15 cellular contexts compared by ENCODE assay signal in the genomic region with DNA sequence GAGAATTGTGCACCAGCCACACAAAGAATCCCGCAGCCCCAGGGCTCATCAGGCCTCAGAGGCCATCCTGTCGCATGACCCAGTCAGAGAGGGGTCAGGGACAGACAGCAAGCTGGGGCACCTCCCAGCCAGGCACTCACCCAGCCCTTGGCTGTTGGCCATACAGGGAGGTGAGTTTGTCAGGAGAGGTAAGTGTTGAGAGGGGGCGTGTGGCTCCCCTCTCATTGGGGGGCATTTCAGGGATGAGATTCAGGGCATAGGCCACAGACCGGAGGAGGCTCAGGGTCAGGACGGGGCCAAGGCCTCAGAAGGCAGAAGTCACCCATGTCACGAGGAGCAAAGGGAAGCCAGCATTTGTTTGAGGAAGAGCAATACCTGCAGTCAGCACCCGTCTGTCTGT. TPM values are rescaled to one million over a fixed set of nuclear protein-coding genes. Genes with fewer than 3 reads are reported as not detected.
DNase-seq lines count a peak whose midpoint lies in the region; ATAC-seq and TF ChIP-seq lines count a peak whose summit lies in the region.
"Had no signal": no experiment of that assay in that cellular context is flagged by ENCODE, and none has a peak within 500 bp of the region (broad histone marks: within the 10 kb centered on the region; RNA-seq: fewer than 3 reads in every experiment).

No MANE protein-coding gene starts in this region.

- H3K9me3 ChIP-seq in BLaER1 treated with 17β-estradiol and CSF1 and Interleukin-3, amounts not matched to agents 10 nM and 100 nM (replicated peaks in 1 of 11): peaks cover 0 to 17% (median 0%) of the 10 kb centered on the region in 11 experiments; a peak in 8 of 22 replicates
- H3K9me3 ChIP-seq in endodermal cell (ENCODE audit: control insufficient read depth, low read length): no peaks in the 10 kb centered on the region
- H3K9me3 ChIP-seq in neutrophil: no peaks in the 10 kb centered on the region

- peak overlapping the region in 1 of 10 experiments; percentile 4; a peak in 1 of 20 replicates for H3K4me3 ChIP-seq in BLaER1 treated with 17β-estradiol and CSF1 and Interleukin-3, amounts not matched to agents 10 nM and 100 nM
- no peak overlapping the region for H3K4me3 ChIP-seq in HL-60 (replicated peaks; ENCODE audit: insufficient read depth, low read length)
- no peak overlapping the region for H3K4me3 ChIP-seq in endodermal cell (ENCODE audit: low read length)
- peak overlapping the region; percentile 12 to 56 for H3K4me3 ChIP-seq in neutrophil (ENCODE audit: low read depth in 1 of 2, low read length in 1 of 2)
- H3K4me3 ChIP-seq: PC-9 had no signal

- peak overlapping the region; percentile 0 to 72 (median 45); a peak in 17 of 22 replicates for H3K9ac ChIP-seq in BLaER1 treated with 17β-estradiol and CSF1 and Interleukin-3, amounts not matched to agents 10 nM and 100 nM
- H3K9ac ChIP-seq in endodermal cell (ENCODE audit: extremely low read depth, low read length, poor library complexity, severe bottlenecking): no peak overlapping the region
- H3K9ac ChIP-seq: KMS-11, parathyroid adenoma had no signal

- H3K4me1 ChIP-seq in BLaER1 treated with 17β-estradiol and CSF1 and Interleukin-3, amounts not matched to agents 10 nM and 100 nM: peaks cover 85 to 100% (median 90%) of the 10 kb centered on the region in 10 experiments
- H3K4me1 ChIP-seq in endodermal cell (ENCODE audit: control insufficient read depth, insufficient read depth, low read length) (no peaks in the 10 kb centered on the region), neutrophil (ENCODE audit: control insufficient read depth in 1 of 2, insufficient read depth in 1 of 2, low read depth in 1 of 2, low read length in 1 of 2) (peaks cover 79 to 91% of the 10 kb centered on the region in 2 experiments)
- H3K4me1 ChIP-seq: parathyroid adenoma had no signal

- no peaks in the 10 kb centered on the region for H3K27me3 Mint-ChIP-seq in endodermal cell (ENCODE audit: insufficient read depth)

- H3K27ac ChIP-seq in BLaER1 treated with 17β-estradiol and CSF1 and Interleukin-3, amounts not matched to agents 10 nM and 100 nM: peak overlapping the region; percentile 1 to 65 (median 47); a peak in 15 of 22 replicates
- peak overlapping the region; percentile 46 for H3K27ac ChIP-seq in HL-60 (replicated peaks)
- H3K27ac ChIP-seq in endodermal cell (ENCODE audit: low read depth, low read length): no peak overlapping the region
- H3K27ac ChIP-seq in neutrophil: peak overlapping the region; percentile 97
- H3K27ac ChIP-seq: KMS-11, parathyroid adenoma, PC-9 had no signal

- no peaks in the 10 kb centered on the region for H3K27me3 ChIP-seq in BLaER1 treated with 17β-estradiol and CSF1 and Interleukin-3, amounts not matched to agents 10 nM and 100 nM
- H3K27me3 ChIP-seq in HL-60 (ENCODE audit: insufficient read depth, poor library complexity, severe bottlenecking) (no peaks in the 10 kb centered on the region), endodermal cell (ENCODE audit: control insufficient read depth, insufficient read depth, low read length, poor library complexity, severe bottlenecking) (no peaks in the 10 kb centered on the region), neutrophil (no peaks in the 10 kb centered on the region)

- peak in 1 of 2 experiments; percentile 45 for DNase-seq in HL-60 (ENCODE audit: low read depth in 1 of 2, low spot score in 1 of 2)
- DNase-seq in endodermal cell: no peak
- no peak for DNase-seq in NCI-H226
- DNase-seq: activated CD4-positive, alpha-beta T cell treated with anti-CD3 and anti-CD28 coated beads for 1 hour; dermis blood vessel endothelial cell; NCI-H1417; NCI-H510A; PC-9 had no signal

- no peaks in the 10 kb centered on the region for H3K9me3 Mint-ChIP-seq in endodermal cell

- peak overlapping the region; percentile 19 for H3K27ac Mint-ChIP-seq in endodermal cell

- H3K4me3 Mint-ChIP-seq in endodermal cell: no peak overlapping the region

- TF ChIP-seq CTCF in HL-60 (IDR thresholded peaks at IDR 0.05; ENCODE audit: insufficient read depth, low read length): no peak
- no peak for TF ChIP-seq CTCF in endodermal cell (conservative IDR thresholded peaks at IDR 0.05)
- TF ChIP-seq CTCF in neutrophil (IDR thresholded peaks at IDR 0.05): peak; percentile 19

- peaks cover 35% of the 10 kb centered on the region for H3K36me3 Mint-ChIP-seq in endodermal cell (ENCODE audit: low read depth)

- 92 to 98% methylated on average over 7 of the region's 7 CpGs for WGBS in endodermal cell (ENCODE audit: insufficient coverage in 1 of 2, insufficient read length in 1 of 2), 2 experiments

- peaks cover 8 to 100% (median 84%) of the 10 kb centered on the region in 11 experiments; a peak in 21 of 22 replicates for H4K20me1 ChIP-seq in BLaER1 treated with 17β-estradiol and CSF1 and Interleukin-3, amounts not matched to agents 10 nM and 100 nM

- ATAC-seq in HG03442 (IDR thresholded peaks at IDR 0.05; ENCODE audit: unreplicated experiment) (no peak), GM19452 (IDR thresholded peaks at IDR 0.05; ENCODE audit: unreplicated experiment) (no peak), HG02970 (IDR thresholded peaks at IDR 0.05; ENCODE audit: low FRiP score, unreplicated experiment) (no peak)

- peak overlapping the region; percentile 57 to 99 (median 71) for H3K4me2 ChIP-seq in BLaER1 treated with 17β-estradiol and CSF1 and Interleukin-3, amounts not matched to agents 10 nM and 100 nM
- H3K4me2 ChIP-seq: KMS-11, PC-9 had no signal

- H3K4me1 Mint-ChIP-seq in endodermal cell: peaks cover 21% of the 10 kb centered on the region

- H3K36me3 ChIP-seq in BLaER1 treated with 17β-estradiol and CSF1 and Interleukin-3, amounts not matched to agents 10 nM and 100 nM: peaks cover 55 to 74% (median 63%) of the 10 kb centered on the region in 11 experiments
- H3K36me3 ChIP-seq in endodermal cell (ENCODE audit: control insufficient read depth, insufficient read depth, low read length) (peaks cover 6% of the 10 kb centered on the region), neutrophil (peaks cover 5% of the 10 kb centered on the region)

RNA-seq across cellular contexts. Expression of gene MYO9B, which starts 37.1 kb away (rescaled TPM):
- 10 to 100 TPM; 79.4 to 96.8 TPM for total RNA-seq in endodermal cell
- 92.6 TPM for polyA plus RNA-seq in endodermal cell (2013, experiment 1 of 2)
- 90.7 TPM for polyA plus RNA-seq in endodermal cell (2013, experiment 2 of 2)

RNA-seq across cellular contexts. Expression of gene HAUS8, which starts 37.4 kb away (rescaled TPM):
- 10 to 100 TPM; 19.4 to 19.9 TPM for total RNA-seq in endodermal cell
- polyA plus RNA-seq in endodermal cell (2013, experiment 1 of 2): 26.3 TPM
- 17.7 TPM for polyA plus RNA-seq in endodermal cell (2013, experiment 2 of 2)

Comparison
In these comparisons a context has a peak if more than half of its experiments do, and no peak if none do; other contexts are left out.
1. H3K4me3 ChIP-seq: peak in neutrophil (2 of 2); none in HL-60 (single experiment) and endodermal cell (single experiment).